In genomic region chr3:29280675-29281264, GRCh38 we compare ENCODE assay signal across 8 cellular contexts. TPM values are rescaled to one million over a fixed set of nuclear protein-coding genes. Genes with fewer than 3 reads are reported as not detected.
DNase-seq lines count a peak whose midpoint lies in the region; ATAC-seq, FAIRE-seq and TF ChIP-seq lines count a peak whose summit lies in the region.

TSS of gene RBMS3 (plus strand) at chr3:29281071.

- TF ChIP-seq CTCF in RWPE1 (conservative IDR thresholded peaks at IDR 0.05; ENCODE audit: low read depth) (peak; percentile 60), kidney (IDR thresholded peaks at IDR 0.05; ENCODE audit: borderline replicate concordance, extremely low read depth, insufficient read depth) (peak; percentile 47)

- FAIRE-seq in GM12891 (lab: Jason Lieb, UNC) (peak; percentile 87), kidney (lab: Jason Lieb, UNC) (peak; percentile 77)

- peak; percentile 78 for DNase-seq in Ammon's horn (ENCODE audit: low spot score)
- no peak for DNase-seq in GM12891 (ENCODE audit: insufficient read length, low spot score)
- DNase-seq in RWPE1 (ENCODE audit: low spot score), result peak; percentile 60
- DNase-seq in dedifferentiated amniotic fluid mesenchymal stem cell (ENCODE audit: extremely low spot score), result peak; percentile 97
- peak; percentile 94 for DNase-seq in kidney

- ATAC-seq in HG03175 (IDR thresholded peaks at IDR 0.05; ENCODE audit: unreplicated experiment) (peak; percentile 43), HG02798 (IDR thresholded peaks at IDR 0.05; ENCODE audit: poor library complexity, unreplicated experiment) (no peak)

- peaks cover 0 to 2% of the 10 kb centered on the region in 2 donors for H3K4me1 ChIP-seq in kidney (ENCODE audit: control insufficient read depth in 1 of 2, insufficient read depth in 1 of 2, low read depth in 1 of 2, low read length in 2 of 2)

- H3K9me3 ChIP-seq in kidney (ENCODE audit: control insufficient read depth in 1 of 2, low read length in 2 of 2), result no peaks in the 10 kb centered on the region

- POLR2A ChIA-PET in RWPE1 (lab: Yijun Ruan, JAX; ENCODE audit: low non-redundant PET), result no interaction called here

- intact Hi-C loops in kidney (cut with DNase I), result no loop called here

- TF ChIP-seq POLR2A in GM12891 (IDR thresholded peaks at IDR 0.05; ENCODE audit: low read depth, low read length), result no peak

- peak within 1 kb of the TSS; percentile 81 for H3K27ac ChIP-seq in RWPE1
- peak within 1 kb of the TSS; percentile 68 to 89 for H3K27ac ChIP-seq in kidney (ENCODE audit: low read depth in 2 of 2, low read length in 2 of 2)
- peak within 1 kb of the TSS in 20 of 21 experiments; percentile 9 to 90 (median 74) for H3K27ac ChIP-seq in skin epidermis

- H3K36me3 ChIP-seq in kidney (ENCODE audit: control insufficient read depth in 1 of 2, insufficient read depth in 2 of 2, low read length in 2 of 2), result no peaks in the 10 kb centered on the region

- CTCF ChIA-PET in RWPE1 (lab: Yijun Ruan, JAX), result interaction anchor here (0.5 to 0.7 kb wide), 3 partner anchors 64 to 1196 kb away, joined by 4 to 5 read pairs (median 5); no protein-coding TSS in a partner anchor

- peak within 1 kb of the TSS; percentile 74 to 85 for H3K9ac ChIP-seq in kidney (ENCODE audit: low read length in 2 of 2)

- H3K4me3 ChIP-seq in kidney (ENCODE audit: low read length in 2 of 2), result peak within 1 kb of the TSS; percentile 84 to 88
- H3K4me3 ChIP-seq in skin epidermis, result peak within 1 kb of the TSS; percentile 25 to 53 (median 37)

TF ChIP-seq in GM12891, 5 proteins besides CTCF, POLR2A, EP300 and RAD21:
- TF ChIP-seq PAX5 (IDR thresholded peaks at IDR 0.05; ENCODE audit: insufficient read depth, low read length, severe bottlenecking) (no peak), TAF1 (IDR thresholded peaks at IDR 0.05; ENCODE audit: low read depth, low read length) (no peak), POU2F2 (IDR thresholded peaks at IDR 0.05; ENCODE audit: low read depth, low read length) (no peak), SPI1 (IDR thresholded peaks at IDR 0.05; ENCODE audit: low read depth, low read length) (no peak), POLR2AphosphoS5 (IDR thresholded peaks at IDR 0.05; ENCODE audit: low read depth, low read length) (no peak)

RNA-seq across cellular contexts. Expression of gene RBMS3, which starts in this region (rescaled TPM):
- 0.58 TPM for polyA plus RNA-seq in GM12891 (2012; ENCODE audit: low read depth, missing spikeins)
- total RNA-seq in kidney, result 48.8 TPM
- 3.2 TPM for polyA plus RNA-seq in kidney (ENCODE audit: insufficient read depth, low read depth, low replicate concordance)
